ENCODE assay signal across 1 cellular context in the genomic region with DNA sequence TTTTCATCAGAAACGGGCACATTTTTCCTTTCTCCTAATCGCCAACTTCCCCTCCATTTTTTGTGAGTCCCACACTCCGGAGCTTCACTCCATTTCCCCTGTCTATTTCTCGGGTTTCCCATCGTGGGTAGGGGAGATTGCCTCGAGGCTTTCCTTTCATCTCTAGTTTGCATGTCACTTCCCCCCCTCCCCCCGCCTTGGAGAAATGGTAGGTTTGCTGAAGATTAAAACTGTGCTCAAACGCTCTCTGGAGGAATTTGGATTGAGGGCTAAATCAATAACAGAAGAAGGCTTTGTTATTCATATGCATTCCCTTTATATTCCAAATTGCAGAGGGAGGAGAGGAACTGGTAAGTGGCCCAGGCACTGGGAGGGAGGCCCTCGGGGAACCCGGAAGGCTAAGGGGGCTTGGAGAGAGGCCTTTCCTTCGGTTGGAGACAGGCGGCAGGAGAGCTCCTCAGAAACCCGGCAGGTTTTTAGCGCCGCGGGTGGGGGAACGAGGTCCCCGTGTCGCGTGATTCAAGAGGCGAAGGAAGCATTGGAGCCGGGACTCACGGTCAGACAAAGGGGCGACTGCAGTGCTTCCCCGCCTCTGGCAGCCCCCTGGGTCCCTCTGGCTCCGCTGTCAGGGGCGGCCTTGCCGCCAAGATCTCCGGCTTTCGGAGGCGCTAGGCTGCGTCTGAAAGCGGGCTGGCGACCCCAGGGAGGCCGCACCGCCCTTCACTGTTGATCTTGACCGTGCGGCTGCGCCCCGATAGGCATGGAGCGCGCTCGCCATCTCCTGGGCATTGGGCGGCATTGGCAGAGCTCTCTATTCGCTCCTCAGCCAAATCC.
TF ChIP-seq lines count a peak whose summit lies in the region.

No MANE protein-coding gene starts in this region.

TF ChIP-seq in HepG2, 621 proteins besides CTCF, POLR2A, EP300 and RAD21 (continued from another document and continues in another):
- TF ChIP-seq ZNF138 (CRISPR knock-in tag; IDR thresholded peaks at IDR 0.05; ENCODE audit: low read depth) (peak; percentile 69; the same call in 1 of the 2 replicates), ATF7 (IDR thresholded peaks at IDR 0.05) (no peak), ATF7 (CRISPR knock-in tag; IDR thresholded peaks at IDR 0.05) (no peak), ELF1 (CRISPR knock-in tag; IDR thresholded peaks at IDR 0.05) (no peak), RARA (CRISPR knock-in tag; IDR thresholded peaks at IDR 0.05) (peak; percentile 33; the same call in 1 of the 2 replicates), ZNF550 (CRISPR knock-in tag; IDR thresholded peaks at IDR 0.05; ENCODE audit: borderline replicate concordance) (no peak), THAP11 (CRISPR knock-in tag; IDR thresholded peaks at IDR 0.05) (0 out of 2 replicates have a peak, but pooled peaks have one; percentile 51), JARID2 (CRISPR knock-in tag; IDR thresholded peaks at IDR 0.05; ENCODE audit: insufficient replicate concordance) (peak; percentile 68), RFX5 (IDR thresholded peaks at IDR 0.05; ENCODE audit: low read depth, low read length) (no peak), ZNF326 (CRISPR knock-in tag; IDR thresholded peaks at IDR 0.05; ENCODE audit: borderline replicate concordance) (no peak), GATAD2A (CRISPR knock-in tag; IDR thresholded peaks at IDR 0.05) (no peak), NCOA2 (CRISPR knock-in tag; IDR thresholded peaks at IDR 0.05) (no peak), ZSCAN29 (CRISPR knock-in tag; conservative IDR thresholded peaks at IDR 0.05) (no peak), HOXA7 (CRISPR knock-in tag; IDR thresholded peaks at IDR 0.05) (no peak), BORCS8-MEF2B (CRISPR knock-in tag; IDR thresholded peaks at IDR 0.05) (no peak), CHD4 (IDR thresholded peaks at IDR 0.05; ENCODE audit: borderline replicate concordance, low read length) (no peak), ZNF782 (CRISPR knock-in tag; IDR thresholded peaks at IDR 0.05; ENCODE audit: borderline replicate concordance) (no peak), ZC3H4 (CRISPR knock-in tag; IDR thresholded peaks at IDR 0.05; ENCODE audit: borderline replicate concordance) (no peak), ZKSCAN8 (CRISPR knock-in tag; IDR thresholded peaks at IDR 0.05; ENCODE audit: borderline replicate concordance) (no peak), FOXA3 (CRISPR knock-in tag; IDR thresholded peaks at IDR 0.05) (peak; percentile 57), ZBTB3 (CRISPR knock-in tag; IDR thresholded peaks at IDR 0.05; ENCODE audit: borderline replicate concordance, low read depth) (no peak), FOXK1 (CRISPR knock-in tag; IDR thresholded peaks at IDR 0.05; ENCODE audit: borderline replicate concordance, low read depth) (no peak), PHF8 (CRISPR knock-in tag; IDR thresholded peaks at IDR 0.05) (peak; percentile 41; the same call in 1 of the 2 replicates), AKAP8 (CRISPR knock-in tag; IDR thresholded peaks at IDR 0.05) (no peak), ZNF30 (CRISPR knock-in tag; IDR thresholded peaks at IDR 0.05) (no peak), ZNF253 (CRISPR knock-in tag; IDR thresholded peaks at IDR 0.05; ENCODE audit: borderline replicate concordance) (no peak), HOXA3 (CRISPR knock-in tag; IDR thresholded peaks at IDR 0.05) (peak; percentile 65), SMAD3 (CRISPR knock-in tag; IDR thresholded peaks at IDR 0.05) (no peak; the same call in 1 of the 2 replicates), ZNF460 (CRISPR knock-in tag; IDR thresholded peaks at IDR 0.05; ENCODE audit: borderline replicate concordance) (no peak), ZIK1 (CRISPR knock-in tag; IDR thresholded peaks at IDR 0.05; ENCODE audit: borderline replicate concordance, low read depth) (no peak), ZNF44 (CRISPR knock-in tag; IDR thresholded peaks at IDR 0.05) (no peak), ZNF543 (CRISPR knock-in tag; IDR thresholded peaks at IDR 0.05) (no peak), TCF7 (IDR thresholded peaks at IDR 0.05; ENCODE audit: low read depth) (no peak), CCAR2 (optimal IDR thresholded peaks at IDR 0.05; ENCODE audit: low read depth, low read length) (no peak), ATRX (CRISPR knock-in tag; IDR thresholded peaks at IDR 0.05; ENCODE audit: borderline replicate concordance) (no peak), KDM2A (CRISPR knock-in tag; IDR thresholded peaks at IDR 0.05; ENCODE audit: borderline replicate concordance, low read depth) (peak; percentile 91; the same call in 1 of the 2 replicates)
- TF ChIP-seq, protein P1, sequence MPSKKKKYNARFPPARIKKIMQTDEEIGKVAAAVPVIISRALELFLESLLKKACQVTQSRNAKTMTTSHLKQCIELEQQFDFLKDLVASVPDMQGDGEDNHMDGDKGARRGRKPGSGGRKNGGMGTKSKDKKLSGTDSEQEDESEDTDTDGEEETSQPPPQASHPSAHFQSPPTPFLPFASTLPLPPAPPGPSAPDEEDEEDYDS (CRISPR knock-in tag; IDR thresholded peaks at IDR 0.05): no peak
- TF ChIP-seq, protein P2, sequence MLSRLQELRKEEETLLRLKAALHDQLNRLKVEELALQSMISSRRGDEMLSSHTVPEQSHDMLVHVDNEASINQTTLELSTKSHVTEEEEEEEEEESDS (CRISPR knock-in tag; IDR thresholded peaks at IDR 0.05; ENCODE audit: borderline replicate concordance): no peak
- TF ChIP-seq, protein P3, sequence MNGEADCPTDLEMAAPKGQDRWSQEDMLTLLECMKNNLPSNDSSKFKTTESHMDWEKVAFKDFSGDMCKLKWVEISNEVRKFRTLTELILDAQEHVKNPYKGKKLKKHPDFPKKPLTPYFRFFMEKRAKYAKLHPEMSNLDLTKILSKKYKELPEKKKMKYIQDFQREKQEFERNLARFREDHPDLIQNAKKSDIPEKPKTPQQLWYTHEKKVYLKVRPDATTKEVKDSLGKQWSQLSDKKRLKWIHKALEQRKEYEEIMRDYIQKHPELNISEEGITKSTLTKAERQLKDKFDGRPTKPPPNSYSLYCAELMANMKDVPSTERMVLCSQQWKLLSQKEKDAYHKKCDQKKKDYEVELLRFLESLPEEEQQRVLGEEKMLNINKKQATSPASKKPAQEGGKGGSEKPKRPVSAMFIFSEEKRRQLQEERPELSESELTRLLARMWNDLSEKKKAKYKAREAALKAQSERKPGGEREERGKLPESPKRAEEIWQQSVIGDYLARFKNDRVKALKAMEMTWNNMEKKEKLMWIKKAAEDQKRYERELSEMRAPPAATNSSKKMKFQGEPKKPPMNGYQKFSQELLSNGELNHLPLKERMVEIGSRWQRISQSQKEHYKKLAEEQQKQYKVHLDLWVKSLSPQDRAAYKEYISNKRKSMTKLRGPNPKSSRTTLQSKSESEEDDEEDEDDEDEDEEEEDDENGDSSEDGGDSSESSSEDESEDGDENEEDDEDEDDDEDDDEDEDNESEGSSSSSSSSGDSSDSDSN (CRISPR knock-in tag; IDR thresholded peaks at IDR 0.05): peak; percentile 53
- TF ChIP-seq, protein P4, sequence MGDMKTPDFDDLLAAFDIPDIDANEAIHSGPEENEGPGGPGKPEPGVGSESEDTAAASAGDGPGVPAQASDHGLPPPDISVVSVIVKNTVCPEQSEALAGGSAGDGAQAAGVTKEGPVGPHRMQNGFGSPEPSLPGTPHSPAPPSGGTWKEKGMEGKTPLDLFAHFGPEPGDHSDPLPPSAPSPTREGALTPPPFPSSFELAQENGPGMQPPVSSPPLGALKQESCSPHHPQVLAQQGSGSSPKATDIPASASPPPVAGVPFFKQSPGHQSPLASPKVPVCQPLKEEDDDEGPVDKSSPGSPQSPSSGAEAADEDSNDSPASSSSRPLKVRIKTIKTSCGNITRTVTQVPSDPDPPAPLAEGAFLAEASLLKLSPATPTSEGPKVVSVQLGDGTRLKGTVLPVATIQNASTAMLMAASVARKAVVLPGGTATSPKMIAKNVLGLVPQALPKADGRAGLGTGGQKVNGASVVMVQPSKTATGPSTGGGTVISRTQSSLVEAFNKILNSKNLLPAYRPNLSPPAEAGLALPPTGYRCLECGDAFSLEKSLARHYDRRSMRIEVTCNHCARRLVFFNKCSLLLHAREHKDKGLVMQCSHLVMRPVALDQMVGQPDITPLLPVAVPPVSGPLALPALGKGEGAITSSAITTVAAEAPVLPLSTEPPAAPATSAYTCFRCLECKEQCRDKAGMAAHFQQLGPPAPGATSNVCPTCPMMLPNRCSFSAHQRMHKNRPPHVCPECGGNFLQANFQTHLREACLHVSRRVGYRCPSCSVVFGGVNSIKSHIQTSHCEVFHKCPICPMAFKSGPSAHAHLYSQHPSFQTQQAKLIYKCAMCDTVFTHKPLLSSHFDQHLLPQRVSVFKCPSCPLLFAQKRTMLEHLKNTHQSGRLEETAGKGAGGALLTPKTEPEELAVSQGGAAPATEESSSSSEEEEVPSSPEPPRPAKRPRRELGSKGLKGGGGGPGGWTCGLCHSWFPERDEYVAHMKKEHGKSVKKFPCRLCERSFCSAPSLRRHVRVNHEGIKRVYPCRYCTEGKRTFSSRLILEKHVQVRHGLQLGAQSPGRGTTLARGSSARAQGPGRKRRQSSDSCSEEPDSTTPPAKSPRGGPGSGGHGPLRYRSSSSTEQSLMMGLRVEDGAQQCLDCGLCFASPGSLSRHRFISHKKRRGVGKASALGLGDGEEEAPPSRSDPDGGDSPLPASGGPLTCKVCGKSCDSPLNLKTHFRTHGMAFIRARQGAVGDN (CRISPR knock-in tag; IDR thresholded peaks at IDR 0.05): peak; percentile 72
- TF ChIP-seq, protein P5, sequence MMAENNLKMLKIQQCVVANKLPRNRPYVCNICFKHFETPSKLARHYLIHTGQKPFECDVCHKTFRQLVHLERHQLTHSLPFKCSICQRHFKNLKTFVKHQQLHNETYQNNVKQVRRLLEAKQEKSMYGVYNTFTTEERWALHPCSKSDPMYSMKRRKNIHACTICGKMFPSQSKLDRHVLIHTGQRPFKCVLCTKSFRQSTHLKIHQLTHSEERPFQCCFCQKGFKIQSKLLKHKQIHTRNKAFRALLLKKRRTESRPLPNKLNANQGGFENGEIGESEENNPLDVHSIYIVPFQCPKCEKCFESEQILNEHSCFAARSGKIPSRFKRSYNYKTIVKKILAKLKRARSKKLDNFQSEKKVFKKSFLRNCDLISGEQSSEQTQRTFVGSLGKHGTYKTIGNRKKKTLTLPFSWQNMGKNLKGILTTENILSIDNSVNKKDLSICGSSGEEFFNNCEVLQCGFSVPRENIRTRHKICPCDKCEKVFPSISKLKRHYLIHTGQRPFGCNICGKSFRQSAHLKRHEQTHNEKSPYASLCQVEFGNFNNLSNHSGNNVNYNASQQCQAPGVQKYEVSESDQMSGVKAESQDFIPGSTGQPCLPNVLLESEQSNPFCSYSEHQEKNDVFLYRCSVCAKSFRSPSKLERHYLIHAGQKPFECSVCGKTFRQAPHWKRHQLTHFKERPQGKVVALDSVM (CRISPR knock-in tag; IDR thresholded peaks at IDR 0.05): no peak
- TF ChIP-seq, protein P6, sequence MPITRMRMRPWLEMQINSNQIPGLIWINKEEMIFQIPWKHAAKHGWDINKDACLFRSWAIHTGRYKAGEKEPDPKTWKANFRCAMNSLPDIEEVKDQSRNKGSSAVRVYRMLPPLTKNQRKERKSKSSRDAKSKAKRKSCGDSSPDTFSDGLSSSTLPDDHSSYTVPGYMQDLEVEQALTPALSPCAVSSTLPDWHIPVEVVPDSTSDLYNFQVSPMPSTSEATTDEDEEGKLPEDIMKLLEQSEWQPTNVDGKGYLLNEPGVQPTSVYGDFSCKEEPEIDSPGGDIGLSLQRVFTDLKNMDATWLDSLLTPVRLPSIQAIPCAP (CRISPR knock-in tag; IDR thresholded peaks at IDR 0.05; ENCODE audit: low read depth): no peak
- TF ChIP-seq, protein P7, sequence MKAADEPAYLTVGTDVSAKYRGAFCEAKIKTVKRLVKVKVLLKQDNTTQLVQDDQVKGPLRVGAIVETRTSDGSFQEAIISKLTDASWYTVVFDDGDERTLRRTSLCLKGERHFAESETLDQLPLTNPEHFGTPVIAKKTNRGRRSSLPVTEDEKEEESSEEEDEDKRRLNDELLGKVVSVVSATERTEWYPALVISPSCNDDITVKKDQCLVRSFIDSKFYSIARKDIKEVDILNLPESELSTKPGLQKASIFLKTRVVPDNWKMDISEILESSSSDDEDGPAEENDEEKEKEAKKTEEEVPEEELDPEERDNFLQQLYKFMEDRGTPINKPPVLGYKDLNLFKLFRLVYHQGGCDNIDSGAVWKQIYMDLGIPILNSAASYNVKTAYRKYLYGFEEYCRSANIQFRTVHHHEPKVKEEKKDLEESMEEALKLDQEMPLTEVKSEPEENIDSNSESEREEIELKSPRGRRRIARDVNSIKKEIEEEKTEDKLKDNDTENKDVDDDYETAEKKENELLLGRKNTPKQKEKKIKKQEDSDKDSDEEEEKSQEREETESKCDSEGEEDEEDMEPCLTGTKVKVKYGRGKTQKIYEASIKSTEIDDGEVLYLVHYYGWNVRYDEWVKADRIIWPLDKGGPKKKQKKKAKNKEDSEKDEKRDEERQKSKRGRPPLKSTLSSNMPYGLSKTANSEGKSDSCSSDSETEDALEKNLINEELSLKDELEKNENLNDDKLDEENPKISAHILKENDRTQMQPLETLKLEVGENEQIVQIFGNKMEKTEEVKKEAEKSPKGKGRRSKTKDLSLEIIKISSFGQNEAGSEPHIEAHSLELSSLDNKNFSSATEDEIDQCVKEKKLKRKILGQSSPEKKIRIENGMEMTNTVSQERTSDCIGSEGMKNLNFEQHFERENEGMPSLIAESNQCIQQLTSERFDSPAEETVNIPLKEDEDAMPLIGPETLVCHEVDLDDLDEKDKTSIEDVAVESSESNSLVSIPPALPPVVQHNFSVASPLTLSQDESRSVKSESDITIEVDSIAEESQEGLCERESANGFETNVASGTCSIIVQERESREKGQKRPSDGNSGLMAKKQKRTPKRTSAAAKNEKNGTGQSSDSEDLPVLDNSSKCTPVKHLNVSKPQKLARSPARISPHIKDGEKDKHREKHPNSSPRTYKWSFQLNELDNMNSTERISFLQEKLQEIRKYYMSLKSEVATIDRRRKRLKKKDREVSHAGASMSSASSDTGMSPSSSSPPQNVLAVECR (CRISPR knock-in tag; IDR thresholded peaks at IDR 0.05; ENCODE audit: borderline replicate concordance): no peak
- TF ChIP-seq, protein P8, sequence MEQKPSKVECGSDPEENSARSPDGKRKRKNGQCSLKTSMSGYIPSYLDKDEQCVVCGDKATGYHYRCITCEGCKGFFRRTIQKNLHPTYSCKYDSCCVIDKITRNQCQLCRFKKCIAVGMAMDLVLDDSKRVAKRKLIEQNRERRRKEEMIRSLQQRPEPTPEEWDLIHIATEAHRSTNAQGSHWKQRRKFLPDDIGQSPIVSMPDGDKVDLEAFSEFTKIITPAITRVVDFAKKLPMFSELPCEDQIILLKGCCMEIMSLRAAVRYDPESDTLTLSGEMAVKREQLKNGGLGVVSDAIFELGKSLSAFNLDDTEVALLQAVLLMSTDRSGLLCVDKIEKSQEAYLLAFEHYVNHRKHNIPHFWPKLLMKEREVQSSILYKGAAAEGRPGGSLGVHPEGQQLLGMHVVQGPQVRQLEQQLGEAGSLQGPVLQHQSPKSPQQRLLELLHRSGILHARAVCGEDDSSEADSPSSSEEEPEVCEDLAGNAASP (CRISPR knock-in tag; IDR thresholded peaks at IDR 0.05; ENCODE audit: borderline replicate concordance): 0 out of 2 replicates have a peak, but pooled peaks have one; percentile 51
- TF ChIP-seq, protein P9, sequence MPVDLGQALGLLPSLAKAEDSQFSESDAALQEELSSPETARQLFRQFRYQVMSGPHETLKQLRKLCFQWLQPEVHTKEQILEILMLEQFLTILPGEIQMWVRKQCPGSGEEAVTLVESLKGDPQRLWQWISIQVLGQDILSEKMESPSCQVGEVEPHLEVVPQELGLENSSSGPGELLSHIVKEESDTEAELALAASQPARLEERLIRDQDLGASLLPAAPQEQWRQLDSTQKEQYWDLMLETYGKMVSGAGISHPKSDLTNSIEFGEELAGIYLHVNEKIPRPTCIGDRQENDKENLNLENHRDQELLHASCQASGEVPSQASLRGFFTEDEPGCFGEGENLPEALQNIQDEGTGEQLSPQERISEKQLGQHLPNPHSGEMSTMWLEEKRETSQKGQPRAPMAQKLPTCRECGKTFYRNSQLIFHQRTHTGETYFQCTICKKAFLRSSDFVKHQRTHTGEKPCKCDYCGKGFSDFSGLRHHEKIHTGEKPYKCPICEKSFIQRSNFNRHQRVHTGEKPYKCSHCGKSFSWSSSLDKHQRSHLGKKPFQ (CRISPR knock-in tag; IDR thresholded peaks at IDR 0.05; ENCODE audit: insufficient replicate concordance): peak; percentile 26
